Comparison of ENCODE assay signal across 15 cellular contexts in genomic region chrX:41389311-41389888, GRCh38. TPM values are rescaled to one million over a fixed set of nuclear protein-coding genes. Genes with fewer than 3 reads are reported as not detected.
A peak's percentile ranks its signal among the peaks of the same experiment; 100 is the strongest.
DNase-seq lines count a peak whose midpoint lies in the region; ATAC-seq and TF ChIP-seq lines count a peak whose summit lies in the region.
"Had no signal": no experiment of that assay in that cellular context is flagged by ENCODE, and none has a peak within 500 bp of the region (broad histone marks: within the 10 kb centered on the region; RNA-seq: fewer than 3 reads in every experiment).

No MANE protein-coding gene starts in this region.

- no peak for TF ChIP-seq CTCF in body of pancreas (IDR thresholded peaks at IDR 0.05)
- TF ChIP-seq CTCF in right lobe of liver (IDR thresholded peaks at IDR 0.05): no peak
- TF ChIP-seq CTCF in testis (IDR thresholded peaks at IDR 0.05): no peak

- H3K4me3 ChIP-seq in body of pancreas: no peak overlapping the region
- peak overlapping the region; percentile 7 to 36 (median 25) for H3K4me3 ChIP-seq in right lobe of liver
- H3K4me3 ChIP-seq in testis: no peak overlapping the region
- H3K4me3 ChIP-seq: GM23248, SJSA1 had no signal

- TF ChIP-seq POLR2A in body of pancreas (IDR thresholded peaks at IDR 0.05): no peak
- peak; percentile 60 for TF ChIP-seq POLR2A in right lobe of liver (IDR thresholded peaks at IDR 0.05)
- no peak for TF ChIP-seq POLR2A in testis (IDR thresholded peaks at IDR 0.05)

- 23 to 58% methylated on average over 3 to 5 of the region's 6 CpGs for WGBS in body of pancreas, 2 donors
- WGBS in right lobe of liver (ENCODE audit: insufficient coverage, low coverage, low lambda C conversion rate, missing lambda C conversion rate): 27% methylated on average over 6 of the region's 6 CpGs
- 59 to 69% methylated on average over 6 of the region's 6 CpGs for WGBS in testis, 2 donors

- H3K27ac ChIP-seq in body of pancreas (no peak overlapping the region), right lobe of liver (peak overlapping the region; percentile 17 to 84 (median 71)), testis (no peak overlapping the region)
- H3K27ac ChIP-seq: GM23248, SJSA1 had no signal

- H3K9me3 ChIP-seq in body of pancreas (no peaks in the 10 kb centered on the region), right lobe of liver (no peaks in the 10 kb centered on the region), testis (no peaks in the 10 kb centered on the region)
- H3K9me3 ChIP-seq: SJSA1 had no signal

- ATAC-seq in body of pancreas: no peak
- peak; percentile 77 to 89 (median 82) for ATAC-seq in right lobe of liver
- ATAC-seq in GM19023 (IDR thresholded peaks at IDR 0.05; ENCODE audit: unreplicated experiment): no peak
- ATAC-seq in GM19395 (IDR thresholded peaks at IDR 0.05; ENCODE audit: unreplicated experiment): no peak

- DNase-seq in LoVo (ENCODE audit: low spot score) (peak; percentile 52), body of pancreas (peak; percentile 11 to 32 (median 22)), right lobe of liver (peak; percentile 49 to 77 (median 68)), testis (peak; percentile 15), ecto neural progenitor cell (ENCODE audit: low spot score) (no peak), HPDE6-E6E7 (ENCODE audit: extremely low spot score) (no peak)
- DNase-seq: CD4-positive, alpha-beta T cell; GM23248; Kasumi-1; NCI-H1930; NCI-H446 had no signal

- intact Hi-C loops in body of pancreas (cut with DNase I): no loop called here
- intact Hi-C loops in right lobe of liver (cut with DNase I): no loop called here
- intact Hi-C loops in testis (cut with DNase I; ENCODE audit: low total_unique reads): no loop called here

- H3K27me3 ChIP-seq in body of pancreas: no peaks in the 10 kb centered on the region
- no peaks in the 10 kb centered on the region for H3K27me3 ChIP-seq in right lobe of liver
- no peaks in the 10 kb centered on the region for H3K27me3 ChIP-seq in testis
- H3K27me3 ChIP-seq: SJSA1 had no signal

- H3K4me1 ChIP-seq in body of pancreas (no peaks in the 10 kb centered on the region), right lobe of liver (peaks cover 0 to 7% (median 0%) of the 10 kb centered on the region in 4 donors), testis (no peaks in the 10 kb centered on the region)

- H3K36me3 ChIP-seq in body of pancreas (replicated peaks in 1 of 2; ENCODE audit: insufficient read depth in 1 of 2, low read depth in 2 of 2) (no peaks in the 10 kb centered on the region), right lobe of liver (no peaks in the 10 kb centered on the region), testis (ENCODE audit: low read depth, missing control alignments) (no peaks in the 10 kb centered on the region)
- H3K36me3 ChIP-seq: SJSA1 had no signal

RNA-seq across cellular contexts. Expression of gene DDX3X, which starts 55.4 kb away (rescaled TPM):
- 100 to 1,000 TPM; 104 to 127 TPM for total RNA-seq in body of pancreas
- 100 to 1,000 TPM in 5 of 6 experiments, 10 to 100 TPM in 1; 85.1 to 210 (median 138) TPM for total RNA-seq in right lobe of liver
- 100 to 1,000 TPM; 121 to 157 TPM for total RNA-seq in testis
- polyA plus RNA-seq in testis (ENCODE audit: insufficient read depth, low read depth, low replicate concordance): 133 TPM

RNA-seq across cellular contexts. Expression of gene NYX, which starts 57.7 kb away (rescaled TPM):
- total RNA-seq in body of pancreas (not detected), right lobe of liver (not detected), testis (1 to 10 TPM; 1.5 to 2.9 TPM)
- polyA plus RNA-seq in testis (ENCODE audit: insufficient read depth, low read depth, low replicate concordance): 0.87 TPM
- total RNA-seq: CD4-positive, alpha-beta T cell; GM23248; SJSA1 had no signal
- polyA plus RNA-seq: GM23248, IgD-negative memory B cell had no signal

Comparison
In these comparisons a context has a peak if more than half of its experiments do, and no peak if none do; other contexts are left out.
1. DNase-seq: peak in LoVo (single experiment), body of pancreas (4 of 4), right lobe of liver (3 of 3) and testis (single experiment); none in ecto neural progenitor cell (single experiment) and HPDE6-E6E7 (single experiment).
2. ATAC-seq: peak in right lobe of liver (4 of 4); none in body of pancreas (single experiment), GM19023 (single experiment) and GM19395 (single experiment).
3. H3K27ac ChIP-seq: peak in right lobe of liver (3 of 3); none in body of pancreas (0 of 4) and testis (0 of 2).
4. H3K4me3 ChIP-seq: peak in right lobe of liver (3 of 3); none in body of pancreas (0 of 2) and testis (0 of 2).